ENCODE assay signal across 1 cellular context in genomic region chr7:80629023-80629422, GRCh38.
TF ChIP-seq lines count a peak whose summit lies in the region.

No MANE protein-coding gene starts in this region.

TF ChIP-seq in IMR-90, 13 proteins besides CTCF, POLR2A, EP300 and RAD21 (continued from another document):
- no peak for TF ChIP-seq NFE2L2 (IDR thresholded peaks at IDR 0.05; ENCODE audit: low read depth, low read length)
- TF ChIP-seq CHD1 (IDR thresholded peaks at IDR 0.05; ENCODE audit: low read depth, low read length) = no peak
- TF ChIP-seq MAZ (IDR thresholded peaks at IDR 0.05; ENCODE audit: borderline replicate concordance, low read depth, low read length) = no peak
